In genomic region chr9:127860779-127861178, GRCh38 we compare ENCODE assay signal across 17 cellular contexts. TPM values are rescaled to one million over a fixed set of nuclear protein-coding genes. Genes with fewer than 3 reads are reported as not detected.
DNase-seq lines count a peak whose midpoint lies in the region; ATAC-seq and TF ChIP-seq lines count a peak whose summit lies in the region.
"Had no signal": no experiment of that assay in that cellular context is flagged by ENCODE, and none has a peak within 500 bp of the region (broad histone marks: within the 10 kb centered on the region; RNA-seq: fewer than 3 reads in every experiment).

No MANE protein-coding gene starts in this region.

- peak overlapping the region; percentile 5 for H3K4me3 Mint-ChIP-seq in activated naive CD8-positive, alpha-beta T cell
- H3K4me3 Mint-ChIP-seq in activated naive CD8-positive, alpha-beta T cell treated with anti-CD3 and anti-CD28 coated beads for 36 hours, result no peak overlapping the region
- H3K4me3 Mint-ChIP-seq in activated CD8-positive, alpha-beta T cell treated with anti-CD3 and anti-CD28 coated beads for 36 hours, result no peak overlapping the region
- H3K4me3 Mint-ChIP-seq in naive B cell (peak overlapping the region in 5 of 8 donors; percentile 12 to 78 (median 59)), WTC11 (no peak overlapping the region)
- H3K4me3 Mint-ChIP-seq in stimulated activated naive B cell treated with anti-CD40 and anti-IgM and Interleukin-4, amounts not matched to agents 10 μg/mL and 1 μg/mL and 100 μg/mL, for 72 hours, result no peak overlapping the region

- H3K4me1 Mint-ChIP-seq in activated naive CD8-positive, alpha-beta T cell (ENCODE audit: low read depth), result peaks cover 48% of the 10 kb centered on the region
- H3K4me1 Mint-ChIP-seq in activated naive CD8-positive, alpha-beta T cell treated with anti-CD3 and anti-CD28 coated beads for 36 hours, result peaks cover 36% of the 10 kb centered on the region
- peaks cover 38% of the 10 kb centered on the region for H3K4me1 Mint-ChIP-seq in activated CD8-positive, alpha-beta T cell treated with anti-CD3 and anti-CD28 coated beads for 36 hours (ENCODE audit: low read depth)
- H3K4me1 Mint-ChIP-seq in naive B cell (peaks cover 53 to 75% (median 60%) of the 10 kb centered on the region in 3 donors), WTC11 (0 out of 2 replicates have a peak, but pooled peaks cover 2% of the 10 kb centered on the region)
- H3K4me1 Mint-ChIP-seq in stimulated activated naive B cell treated with anti-CD40 and anti-IgM and Interleukin-4, amounts not matched to agents 10 μg/mL and 1 μg/mL and 100 μg/mL, for 72 hours, result peaks cover 44 to 71% of the 10 kb centered on the region in 2 donors

- CTCF ChIA-PET in activated CD8-positive, alpha-beta T cell treated with anti-CD3 and anti-CD28 coated beads for 36 hours (lab: Charles Lee), result interaction anchor here (1.4 to 9.2 kb wide), 4 partner anchors 6 to 126 kb away, joined by 6 to 107 read pairs (median 6); partner anchors contain the start of gene TOR2A
- CTCF ChIA-PET in WTC11 (lab: Charles Lee), result interaction anchor here (2.2 kb wide), 1 partner anchor 9 kb away, joined by 16 read pairs; no protein-coding TSS in a partner anchor

- no peak for TF ChIP-seq CTCF in activated CD8-positive, alpha-beta T cell treated with anti-CD3 and anti-CD28 coated beads for 36 hours (IDR thresholded peaks at IDR 0.05)
- no peak for TF ChIP-seq CTCF in WTC11 (IDR thresholded peaks at IDR 0.05)

- peak overlapping the region; percentile 16 for H3K27ac Mint-ChIP-seq in activated naive CD8-positive, alpha-beta T cell
- H3K27ac Mint-ChIP-seq in activated naive CD8-positive, alpha-beta T cell treated with anti-CD3 and anti-CD28 coated beads for 36 hours, result no peak overlapping the region
- H3K27ac Mint-ChIP-seq in activated CD8-positive, alpha-beta T cell treated with anti-CD3 and anti-CD28 coated beads for 36 hours, result peak overlapping the region; percentile 52
- H3K27ac Mint-ChIP-seq in naive B cell (peak overlapping the region; percentile 83 to 99 (median 99)), WTC11 (no peak overlapping the region; the same call in 1 of the 2 replicates)
- peak overlapping the region; percentile 44 for H3K27ac Mint-ChIP-seq in stimulated activated naive B cell treated with anti-CD40 and anti-IgM and Interleukin-4, amounts not matched to agents 10 μg/mL and 1 μg/mL and 100 μg/mL, for 72 hours

- no peaks in the 10 kb centered on the region for H3K27me3 Mint-ChIP-seq in activated naive CD8-positive, alpha-beta T cell
- no peaks in the 10 kb centered on the region for H3K27me3 Mint-ChIP-seq in activated naive CD8-positive, alpha-beta T cell treated with anti-CD3 and anti-CD28 coated beads for 36 hours
- no peaks in the 10 kb centered on the region for H3K27me3 Mint-ChIP-seq in activated CD8-positive, alpha-beta T cell treated with anti-CD3 and anti-CD28 coated beads for 36 hours
- H3K27me3 Mint-ChIP-seq in naive B cell, result no peaks in the 10 kb centered on the region
- no peaks in the 10 kb centered on the region for H3K27me3 Mint-ChIP-seq in stimulated activated naive B cell treated with anti-CD40 and anti-IgM and Interleukin-4, amounts not matched to agents 10 μg/mL and 1 μg/mL and 100 μg/mL, for 72 hours
- H3K27me3 Mint-ChIP-seq in WTC11 (ENCODE audit: low read depth), result no peaks in the 10 kb centered on the region

- DNase-seq in activated naive CD8-positive, alpha-beta T cell treated with anti-CD3 and anti-CD28 coated beads for 36 hours, result no peak
- no peak for DNase-seq in activated CD8-positive, alpha-beta T cell treated with anti-CD3 and anti-CD28 coated beads for 36 hours
- DNase-seq in naive B cell (no peak), NCI-H146 (lab: John Stamatoyannopoulos, UW) (no peak), WTC11 (ENCODE audit: low spot score) (no peak), SK-N-DZ (ENCODE audit: low spot score) (no peak)
- DNase-seq in stimulated activated naive B cell treated with anti-CD40 and anti-IgM and Interleukin-4, amounts not matched to agents 10 μg/mL and 1 μg/mL and 100 μg/mL, for 72 hours, result no peak
- DNase-seq: amygdala; foreskin keratinocyte; NCI-H774; PC-3; stimulated activated CD4-positive, alpha-beta T cell treated with anti-CD3 and anti-CD28 coated beads, Interleukin-15, amount 100 ng/mL, for 24 hours; stimulated activated naive CD8-positive, alpha-beta T cell treated with anti-CD3 and anti-CD28 coated beads, Interleukin-15, Interleukin-2, amounts not matched to agents 100 U/mL and 50 U/mL, for 24 hours; T1000 had no signal

- peaks cover 1% of the 10 kb centered on the region for H3K36me3 Mint-ChIP-seq in activated naive CD8-positive, alpha-beta T cell
- H3K36me3 Mint-ChIP-seq in activated naive CD8-positive, alpha-beta T cell treated with anti-CD3 and anti-CD28 coated beads for 36 hours, result no peaks in the 10 kb centered on the region
- no peaks in the 10 kb centered on the region for H3K36me3 Mint-ChIP-seq in activated CD8-positive, alpha-beta T cell treated with anti-CD3 and anti-CD28 coated beads for 36 hours (ENCODE audit: low read depth)
- no peaks in the 10 kb centered on the region for H3K36me3 Mint-ChIP-seq in naive B cell
- no peaks in the 10 kb centered on the region for H3K36me3 Mint-ChIP-seq in stimulated activated naive B cell treated with anti-CD40 and anti-IgM and Interleukin-4, amounts not matched to agents 10 μg/mL and 1 μg/mL and 100 μg/mL, for 72 hours
- H3K36me3 Mint-ChIP-seq in WTC11, result no peaks in the 10 kb centered on the region

- no peak for ATAC-seq in activated CD8-positive, alpha-beta T cell treated with anti-CD3 and anti-CD28 coated beads for 36 hours
- no peak for ATAC-seq in naive B cell (ENCODE audit: low read depth in 2 of 2)
- no peak for ATAC-seq in stimulated activated naive B cell treated with anti-CD40 and anti-IgM and Interleukin-4, amounts not matched to agents 10 μg/mL and 1 μg/mL and 100 μg/mL, for 72 hours (replicated peaks)
- ATAC-seq in WTC11, result no peak
- ATAC-seq: foreskin keratinocyte; HCT116; left lobe of liver; PC-3; stimulated activated naive CD8-positive, alpha-beta T cell treated with anti-CD3 and anti-CD28 coated beads, Interleukin-15, Interleukin-2, amounts not matched to agents 100 U/mL and 50 U/mL, for 24 hours had no signal

- intact Hi-C loops in activated CD8-positive, alpha-beta T cell treated with anti-CD3 and anti-CD28 coated beads for 36 hours (cut with micrococcal nuclease), result no loop called here

- H3K9me3 Mint-ChIP-seq in activated naive CD8-positive, alpha-beta T cell (ENCODE audit: low read depth), result no peaks in the 10 kb centered on the region
- no peaks in the 10 kb centered on the region for H3K9me3 Mint-ChIP-seq in activated naive CD8-positive, alpha-beta T cell treated with anti-CD3 and anti-CD28 coated beads for 36 hours
- H3K9me3 Mint-ChIP-seq in activated CD8-positive, alpha-beta T cell treated with anti-CD3 and anti-CD28 coated beads for 36 hours, result no peaks in the 10 kb centered on the region
- H3K9me3 Mint-ChIP-seq in naive B cell, result no peaks in the 10 kb centered on the region
- H3K9me3 Mint-ChIP-seq in stimulated activated naive B cell treated with anti-CD40 and anti-IgM and Interleukin-4, amounts not matched to agents 10 μg/mL and 1 μg/mL and 100 μg/mL, for 72 hours, result no peaks in the 10 kb centered on the region
- H3K9me3 Mint-ChIP-seq in WTC11, result no peaks in the 10 kb centered on the region

- POLR2A ChIA-PET in activated CD8-positive, alpha-beta T cell treated with anti-CD3 and anti-CD28 coated beads for 36 hours (lab: Charles Lee), result interaction anchor here (0.5 to 0.7 kb wide), 2 partner anchors 10 to 68 kb away, joined by 3 read pairs; no protein-coding TSS in a partner anchor
- POLR2A ChIA-PET in WTC11 (lab: Charles Lee), result no interaction called here

TF ChIP-seq in WTC11, 78 proteins besides CTCF, POLR2A, EP300 and RAD21 (continues in another document):
- TF ChIP-seq KAT7 (CRISPR knock-in tag; IDR thresholded peaks at IDR 0.05; ENCODE audit: borderline replicate concordance), result no peak

RNA-seq across cellular contexts. Expression of gene ENG, which starts 6.3 kb away (rescaled TPM):
- total RNA-seq in activated naive CD8-positive, alpha-beta T cell treated with anti-CD3 and anti-CD28 coated beads for 36 hours, result 10 to 100 TPM; 17.7 to 18.8 TPM
- 10 to 100 TPM; 14.2 to 15.0 TPM for total RNA-seq in activated CD8-positive, alpha-beta T cell treated with anti-CD3 and anti-CD28 coated beads for 36 hours
- 1 to 10 TPM in 5 of 6 donors, not detected in 1; 3.5 to 8.2 (median 5.8) TPM for polyA plus RNA-seq in naive B cell (ENCODE audit: low read depth in 6 of 6)
- total RNA-seq in WTC11 (2021), result 3.7 to 4.4 TPM (median 4.2 TPM) in 3 replicates
- 0.74 and 0.76 TPM in 2 replicates for polyA plus RNA-seq in SK-N-DZ (2014; cell fraction: cytosol; rRNA removed)
- polyA plus RNA-seq in SK-N-DZ (2014; cell fraction: nucleus; rRNA removed), result 0.28 and 0.34 TPM in 2 replicates

RNA-seq across cellular contexts. Expression of gene AK1, which starts 16.7 kb away (rescaled TPM):
- 10 to 100 TPM in 1 of 2 experiments, 1 to 10 TPM in 1; 9.9 to 11.7 TPM for total RNA-seq in activated naive CD8-positive, alpha-beta T cell treated with anti-CD3 and anti-CD28 coated beads for 36 hours
- total RNA-seq in activated CD8-positive, alpha-beta T cell treated with anti-CD3 and anti-CD28 coated beads for 36 hours, result 10 to 100 TPM; 12.1 to 14.8 TPM
- polyA plus RNA-seq in naive B cell (ENCODE audit: low read depth in 6 of 6), result not detected
- total RNA-seq in WTC11 (2021), result 27.5 to 34.9 TPM (median 34.4 TPM) in 3 replicates
- polyA plus RNA-seq in SK-N-DZ (2014; cell fraction: cytosol; rRNA removed), result 61.6 and 106 TPM in 2 replicates
- polyA plus RNA-seq in SK-N-DZ (2014; cell fraction: nucleus; rRNA removed), result 55.2 and 64.2 TPM in 2 replicates

RNA-seq across cellular contexts. Expression of gene ST6GALNAC6, which starts 38.6 kb away (rescaled TPM):
- 10 to 100 TPM; 44.5 to 45.1 TPM for total RNA-seq in activated naive CD8-positive, alpha-beta T cell treated with anti-CD3 and anti-CD28 coated beads for 36 hours
- total RNA-seq in activated CD8-positive, alpha-beta T cell treated with anti-CD3 and anti-CD28 coated beads for 36 hours, result 10 to 100 TPM; 36.9 to 38.8 TPM
- 10 to 100 TPM; 17.2 to 27.8 (median 19.8) TPM for polyA plus RNA-seq in naive B cell (ENCODE audit: low read depth in 6 of 6)
- 45.1 to 47.5 TPM (median 45.3 TPM) in 3 replicates for total RNA-seq in WTC11 (2021)
- 28.5 and 39.2 TPM in 2 replicates for polyA plus RNA-seq in SK-N-DZ (2014; cell fraction: cytosol; rRNA removed)
- 30.8 and 39.5 TPM in 2 replicates for polyA plus RNA-seq in SK-N-DZ (2014; cell fraction: nucleus; rRNA removed)

RNA-seq across cellular contexts. Expression of gene ST6GALNAC4, which starts 56.1 kb away (rescaled TPM):
- total RNA-seq in activated naive CD8-positive, alpha-beta T cell treated with anti-CD3 and anti-CD28 coated beads for 36 hours, result 10 to 100 TPM; 45.3 to 51.2 TPM
- 10 to 100 TPM; 34.3 to 34.9 TPM for total RNA-seq in activated CD8-positive, alpha-beta T cell treated with anti-CD3 and anti-CD28 coated beads for 36 hours
- 10 to 100 TPM; 19.7 to 36.6 (median 25.0) TPM for polyA plus RNA-seq in naive B cell (ENCODE audit: low read depth in 6 of 6)
- total RNA-seq in WTC11 (2021), result 25.1 to 25.7 TPM (median 25.4 TPM) in 3 replicates
- polyA plus RNA-seq in SK-N-DZ (2014; cell fraction: cytosol; rRNA removed), result 28.1 and 28.4 TPM in 2 replicates
- polyA plus RNA-seq in SK-N-DZ (2014; cell fraction: nucleus; rRNA removed), result 18.1 and 19.8 TPM in 2 replicates

RNA-seq across cellular contexts. Expression of gene FPGS, which starts 58.1 kb away (rescaled TPM):
- total RNA-seq in activated naive CD8-positive, alpha-beta T cell treated with anti-CD3 and anti-CD28 coated beads for 36 hours, result 10 to 100 TPM; 86.3 to 88.0 TPM
- 10 to 100 TPM; 79.8 to 80.4 TPM for total RNA-seq in activated CD8-positive, alpha-beta T cell treated with anti-CD3 and anti-CD28 coated beads for 36 hours
- polyA plus RNA-seq in naive B cell (ENCODE audit: low read depth in 6 of 6), result 10 to 100 TPM; 52.2 to 78.0 (median 59.1) TPM
- total RNA-seq in WTC11 (2021), result 67.7 to 81.7 TPM (median 69.3 TPM) in 3 replicates
- 66.0 and 76.4 TPM in 2 replicates for polyA plus RNA-seq in SK-N-DZ (2014; cell fraction: cytosol; rRNA removed)
- polyA plus RNA-seq in SK-N-DZ (2014; cell fraction: nucleus; rRNA removed), result 139 and 156 TPM in 2 replicates

Comparison
In these comparisons a context has a peak if more than half of its experiments do, and no peak if none do; other contexts are left out.
1. H3K27ac Mint-ChIP-seq: peak in activated naive CD8-positive, alpha-beta T cell (single experiment), activated CD8-positive, alpha-beta T cell treated with anti-CD3 and anti-CD28 coated beads for 36 hours (single experiment), naive B cell (6 of 6) and stimulated activated naive B cell treated with anti-CD40 and anti-IgM and Interleukin-4, amounts not matched to agents 10 μg/mL and 1 μg/mL and 100 μg/mL, for 72 hours (single experiment); none in activated naive CD8-positive, alpha-beta T cell treated with anti-CD3 and anti-CD28 coated beads for 36 hours (single experiment) and WTC11 (single experiment).
2. H3K4me3 Mint-ChIP-seq: peak in activated naive CD8-positive, alpha-beta T cell (single experiment) and naive B cell (5 of 8); none in activated naive CD8-positive, alpha-beta T cell treated with anti-CD3 and anti-CD28 coated beads for 36 hours (single experiment), activated CD8-positive, alpha-beta T cell treated with anti-CD3 and anti-CD28 coated beads for 36 hours (single experiment), stimulated activated naive B cell treated with anti-CD40 and anti-IgM and Interleukin-4, amounts not matched to agents 10 μg/mL and 1 μg/mL and 100 μg/mL, for 72 hours (0 of 2) and WTC11 (single experiment).